ENCODE assay signal across 1 cellular context in the genomic region with DNA sequence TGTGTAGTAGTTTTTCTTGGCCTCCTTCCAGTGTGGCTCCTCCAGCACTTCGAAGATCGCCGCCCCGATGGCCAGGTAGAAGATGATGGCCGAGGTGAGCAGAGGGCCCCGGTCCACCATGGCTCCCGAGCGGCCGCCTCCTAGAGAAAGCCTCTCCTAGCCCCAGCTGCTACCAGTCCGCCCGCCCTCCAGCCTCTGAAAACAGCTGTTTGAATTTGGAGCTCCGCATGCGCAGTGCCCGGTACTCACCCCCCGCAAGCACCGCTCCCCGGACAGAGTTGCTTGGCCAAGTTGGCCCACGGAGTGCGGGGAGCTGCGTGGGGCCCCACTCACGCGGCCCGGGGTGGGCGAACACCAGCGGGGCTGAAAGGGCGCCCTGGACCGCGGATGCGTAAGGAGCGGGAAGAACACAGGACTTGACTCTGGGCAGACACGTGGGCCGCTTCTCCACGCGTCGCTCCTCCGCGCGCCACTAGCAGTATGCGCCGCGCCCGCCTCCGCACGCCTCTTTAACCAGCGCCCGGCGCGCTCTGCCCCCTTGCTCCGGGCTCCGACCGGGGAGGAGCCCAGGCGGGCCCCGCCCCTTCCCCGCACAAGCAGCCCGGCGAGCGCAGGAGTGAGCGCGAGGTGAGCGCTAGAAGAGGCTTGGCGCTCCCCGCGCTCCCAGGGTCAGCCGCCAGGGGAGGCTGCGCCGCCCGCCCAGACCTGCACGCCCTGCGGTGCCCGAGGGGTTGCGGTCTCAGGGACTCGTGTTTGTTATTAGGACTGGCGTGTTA.
TF ChIP-seq lines count a peak whose summit lies in the region.

A gene with protein sequence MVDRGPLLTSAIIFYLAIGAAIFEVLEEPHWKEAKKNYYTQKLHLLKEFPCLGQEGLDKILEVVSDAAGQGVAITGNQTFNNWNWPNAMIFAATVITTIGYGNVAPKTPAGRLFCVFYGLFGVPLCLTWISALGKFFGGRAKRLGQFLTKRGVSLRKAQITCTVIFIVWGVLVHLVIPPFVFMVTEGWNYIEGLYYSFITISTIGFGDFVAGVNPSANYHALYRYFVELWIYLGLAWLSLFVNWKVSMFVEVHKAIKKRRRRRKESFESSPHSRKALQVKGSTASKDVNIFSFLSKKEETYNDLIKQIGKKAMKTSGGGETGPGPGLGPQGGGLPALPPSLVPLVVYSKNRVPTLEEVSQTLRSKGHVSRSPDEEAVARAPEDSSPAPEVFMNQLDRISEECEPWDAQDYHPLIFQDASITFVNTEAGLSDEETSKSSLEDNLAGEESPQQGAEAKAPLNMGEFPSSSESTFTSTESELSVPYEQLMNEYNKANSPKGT (minus strand): TSS at position 484 of the 776 bp plus-strand sequence. CDS start 364 bp downstream, at position 120.

TF ChIP-seq in K562, 482 proteins besides CTCF, POLR2A, EP300 and RAD21 (continued from another document and continues in another):
- TF ChIP-seq REST (CRISPR knock-in tag; IDR thresholded peaks at IDR 0.05; ENCODE audit: low read depth) (peak; percentile 85), THAP12 (CRISPR knock-in tag; IDR thresholded peaks at IDR 0.05) (peak; percentile 88), CHD2 (IDR thresholded peaks at IDR 0.05; ENCODE audit: low read depth, low read length) (no peak; the same call in 1 of the 2 replicates), RNF219 (CRISPR knock-in tag; IDR thresholded peaks at IDR 0.05) (no peak), ZNF644 (tag; IDR thresholded peaks at IDR 0.05; ENCODE audit: low read depth) (no peak), ZSCAN29 (IDR thresholded peaks at IDR 0.05) (no peak), BHLHE40 (IDR thresholded peaks at IDR 0.05; ENCODE audit: low read length) (peak; percentile 84), TAF9B (IDR thresholded peaks at IDR 0.05; ENCODE audit: partially characterized antibody) (peak; percentile 84), NUFIP1 (IDR thresholded peaks at IDR 0.05; ENCODE audit: partially characterized antibody) (no peak), RHOXF2B (CRISPR knock-in tag; conservative IDR thresholded peaks at IDR 0.05) (no peak), MTF1 (CRISPR knock-in tag; IDR thresholded peaks at IDR 0.05; ENCODE audit: borderline replicate concordance) (no peak), CEBPZ (IDR thresholded peaks at IDR 0.05; ENCODE audit: borderline replicate concordance, low read depth, low read length) (no peak), BCLAF1 (IDR thresholded peaks at IDR 0.05; ENCODE audit: borderline replicate concordance in 1 of 2, control insufficient read depth in 1 of 2, low read depth in 2 of 2, low read length in 1 of 2) (peak in 1 of 2 experiments; percentile 59; a peak in 1 of 4 replicates), SREBF2 (CRISPR knock-in tag; IDR thresholded peaks at IDR 0.05) (0 out of 2 replicates have a peak, but pooled peaks have one; percentile 23), CSDE1 (IDR thresholded peaks at IDR 0.05) (no peak), GATAD2B (IDR thresholded peaks at IDR 0.05; ENCODE audit: borderline replicate concordance) (peak; percentile 91; the same call in 1 of the 2 replicates), DIDO1 (tag; IDR thresholded peaks at IDR 0.05; ENCODE audit: low read depth) (no peak), CTBP1 (IDR thresholded peaks at IDR 0.05; ENCODE audit: borderline replicate concordance) (peak; percentile 99), ZNF324 (CRISPR knock-in tag; IDR thresholded peaks at IDR 0.05) (no peak), PTRF (tag; IDR thresholded peaks at IDR 0.05) (no peak), CBX3 (IDR thresholded peaks at IDR 0.05; ENCODE audit: borderline replicate concordance in 1 of 2, low read length in 2 of 2) (peak in 1 of 2 experiments; percentile 96; a peak in 2 of 3 replicates), ZNF197 (CRISPR knock-in tag; IDR thresholded peaks at IDR 0.05; ENCODE audit: low read depth) (no peak), POLR3A (IDR thresholded peaks at IDR 0.05; ENCODE audit: borderline replicate concordance, extremely low read depth, insufficient read depth, insufficient read length) (no peak), CHCHD3 (CRISPR knock-in tag; IDR thresholded peaks at IDR 0.05) (0 out of 2 replicates have a peak, but pooled peaks have one; percentile 40), HNRNPL (IDR thresholded peaks at IDR 0.05; ENCODE audit: low read depth, low read length) (peak; percentile 95), YY1 (IDR thresholded peaks at IDR 0.05; ENCODE audit: borderline replicate concordance in 1 of 3, control insufficient read depth in 1 of 3, extremely low read depth in 1 of 3, insufficient read depth in 3 of 3, insufficient read length in 1 of 3, insufficient replicate concordance in 2 of 3, low read depth in 1 of 3, low read length in 2 of 3) (peak in 2 of 3 experiments; percentile 5 to 43), ZNF75A (CRISPR knock-in tag; IDR thresholded peaks at IDR 0.05) (no peak), ZNF311 (CRISPR knock-in tag; IDR thresholded peaks at IDR 0.05) (no peak), ZFP30 (CRISPR knock-in tag; IDR thresholded peaks at IDR 0.05; ENCODE audit: borderline replicate concordance) (no peak), SAFB2 (IDR thresholded peaks at IDR 0.05; ENCODE audit: borderline replicate concordance, low read depth, low read length, severe bottlenecking) (no peak), ZNF232 (CRISPR knock-in tag; IDR thresholded peaks at IDR 0.05) (no peak), FIP1L1 (IDR thresholded peaks at IDR 0.05; ENCODE audit: low read depth, low read length, poor library complexity, severe bottlenecking) (peak; percentile 74), GABPA (tag; conservative IDR thresholded peaks at IDR 0.05; ENCODE audit: low read depth) (0 out of 2 replicates have a peak, but pooled peaks have one; percentile 22)
- TF ChIP-seq, protein P1, sequence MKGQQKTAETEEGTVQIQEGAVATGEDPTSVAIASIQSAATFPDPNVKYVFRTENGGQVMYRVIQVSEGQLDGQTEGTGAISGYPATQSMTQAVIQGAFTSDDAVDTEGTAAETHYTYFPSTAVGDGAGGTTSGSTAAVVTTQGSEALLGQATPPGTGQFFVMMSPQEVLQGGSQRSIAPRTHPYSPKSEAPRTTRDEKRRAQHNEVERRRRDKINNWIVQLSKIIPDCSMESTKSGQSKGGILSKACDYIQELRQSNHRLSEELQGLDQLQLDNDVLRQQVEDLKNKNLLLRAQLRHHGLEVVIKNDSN (CRISPR knock-in tag; IDR thresholded peaks at IDR 0.05) = peak; percentile 86
- TF ChIP-seq, protein P2, sequence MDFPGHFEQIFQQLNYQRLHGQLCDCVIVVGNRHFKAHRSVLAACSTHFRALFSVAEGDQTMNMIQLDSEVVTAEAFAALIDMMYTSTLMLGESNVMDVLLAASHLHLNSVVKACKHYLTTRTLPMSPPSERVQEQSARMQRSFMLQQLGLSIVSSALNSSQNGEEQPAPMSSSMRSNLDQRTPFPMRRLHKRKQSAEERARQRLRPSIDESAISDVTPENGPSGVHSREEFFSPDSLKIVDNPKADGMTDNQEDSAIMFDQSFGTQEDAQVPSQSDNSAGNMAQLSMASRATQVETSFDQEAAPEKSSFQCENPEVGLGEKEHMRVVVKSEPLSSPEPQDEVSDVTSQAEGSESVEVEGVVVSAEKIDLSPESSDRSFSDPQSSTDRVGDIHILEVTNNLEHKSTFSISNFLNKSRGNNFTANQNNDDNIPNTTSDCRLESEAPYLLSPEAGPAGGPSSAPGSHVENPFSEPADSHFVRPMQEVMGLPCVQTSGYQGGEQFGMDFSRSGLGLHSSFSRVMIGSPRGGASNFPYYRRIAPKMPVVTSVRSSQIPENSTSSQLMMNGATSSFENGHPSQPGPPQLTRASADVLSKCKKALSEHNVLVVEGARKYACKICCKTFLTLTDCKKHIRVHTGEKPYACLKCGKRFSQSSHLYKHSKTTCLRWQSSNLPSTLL (IDR thresholded peaks at IDR 0.05) = no peak
